Comparison of ENCODE assay signal across 12 cellular contexts in the genomic region with DNA sequence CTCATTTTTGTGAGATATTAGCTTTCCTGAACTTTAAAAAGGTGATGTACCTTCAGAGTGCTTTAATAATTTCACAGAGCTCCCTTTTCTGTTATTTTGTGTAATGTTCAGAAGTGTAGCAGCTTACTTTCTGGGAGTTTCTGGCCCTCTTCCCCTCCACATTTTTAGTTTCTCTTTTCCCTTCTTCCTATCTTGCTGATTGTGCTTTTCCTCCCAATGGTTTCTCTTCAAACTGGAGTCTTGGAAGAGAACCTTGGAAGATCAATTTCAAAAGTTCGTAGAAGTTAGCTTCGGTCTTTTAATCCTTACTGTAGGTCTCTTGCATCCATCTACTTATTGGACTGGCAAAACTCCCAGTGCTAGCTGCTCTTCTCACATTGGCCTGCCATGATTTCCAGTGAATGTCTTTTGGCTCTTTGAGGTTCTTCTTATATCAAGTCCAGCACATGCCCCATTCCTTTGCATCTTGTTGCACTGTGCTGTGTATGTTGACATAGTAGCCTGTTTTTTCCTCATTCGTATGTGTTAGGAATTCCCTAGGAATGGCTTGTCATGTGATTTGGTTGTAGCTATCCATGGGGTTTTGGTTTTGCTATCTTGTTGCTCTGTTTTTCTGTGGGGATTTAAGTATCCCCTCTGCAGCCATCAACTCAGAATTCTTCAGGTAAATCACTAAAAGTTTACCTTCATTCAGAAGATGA. TPM values are rescaled to one million over a fixed set of nuclear protein-coding genes. Genes with fewer than 3 reads are reported as not detected.
DNase-seq lines count a peak whose midpoint lies in the region; ATAC-seq, FAIRE-seq and TF ChIP-seq lines count a peak whose summit lies in the region.
"Had no signal": no experiment of that assay in that cellular context is flagged by ENCODE, and none has a peak within 500 bp of the region (broad histone marks: within the 10 kb centered on the region; RNA-seq: fewer than 3 reads in every experiment).

No MANE protein-coding gene starts in this region.

- H3K9ac ChIP-seq in GM12878 (ENCODE audit: control insufficient read depth, insufficient read depth, low read length): no peak overlapping the region

- H4K20me1 ChIP-seq in GM23338 (replicated peaks; ENCODE audit: insufficient read depth): peaks cover 70% of the 10 kb centered on the region
- 0 out of 2 replicates have a peak, but pooled peaks cover 8% of the 10 kb centered on the region for H4K20me1 ChIP-seq in GM12878 (ENCODE audit: control insufficient read depth, insufficient read depth)

- H3K79me2 ChIP-seq in ACC112 (ENCODE audit: control insufficient read depth, insufficient read depth, low read length, unreplicated experiment) (peaks cover 94% of the 10 kb centered on the region), GM23338 (replicated peaks; ENCODE audit: insufficient read depth) (peaks cover 100% of the 10 kb centered on the region), GM12878 (ENCODE audit: control insufficient read depth, insufficient read depth, low read length) (peaks cover 95% of the 10 kb centered on the region)

- RAD21 ChIA-PET in GM12878 (lab: Charles Lee; ENCODE audit: unreplicated experiment): interaction anchor here (0.7 kb wide), 1 partner anchor 63 kb away, joined by 3 read pairs; no protein-coding TSS in a partner anchor

- TF ChIP-seq POLR2A in GM12878 (IDR thresholded peaks at IDR 0.05; ENCODE audit: low read depth, low read length) (no peak), right lobe of liver (IDR thresholded peaks at IDR 0.05) (no peak)

- peaks cover 39% of the 10 kb centered on the region for H3K4me1 Mint-ChIP-seq in GM23338

- peak overlapping the region; percentile 82 for H3K27ac Mint-ChIP-seq in GM23338

- DNase-seq in GM23338 (ENCODE audit: low spot score) (peak; percentile 8), GM12878 (ENCODE audit: low read depth, low spot score) (no peak), right lobe of liver (no peak), hypothalamus (lab: John Stamatoyannopoulos, UW) (no peak), posterior vena cava (ENCODE audit: low spot score) (no peak), germinal center (ENCODE audit: low spot score) (no peak)
- DNase-seq: NCI-H526 treated with DMSO at 0.1 percent for 48 hours, T-helper 9 cell had no signal

- CTCF ChIA-PET in GM12878 (lab: Yijun Ruan, JAX): interaction anchor here (1.5 to 2.6 kb wide), 4 partner anchors 10 to 63 kb away, joined by 3 to 6 read pairs (median 4); no protein-coding TSS in a partner anchor

- H3K9me2 ChIP-seq in GM23338 (ENCODE audit: insufficient read depth): no peaks in the 10 kb centered on the region

- no TSS peak for BruUV-seq in GM12878 (replicated peaks; lab: Mats Ljungman, UMichigan)

- H3K36me3 Mint-ChIP-seq in GM23338 (ENCODE audit: low read depth): peaks cover 15% of the 10 kb centered on the region; the same call in 2 of the 3 replicates

- WGBS in GM12878 (ENCODE audit: insufficient coverage, insufficient replicate concordance, low lambda C conversion rate, missing lambda C conversion rate): 98% methylated on average over 3 of the region's 3 CpGs
- WGBS in right lobe of liver (ENCODE audit: insufficient coverage, low coverage, low lambda C conversion rate, missing lambda C conversion rate): 59% methylated on average over 3 of the region's 3 CpGs

- no peak for TF ChIP-seq RAD21 in GM12878 (IDR thresholded peaks at IDR 0.05; ENCODE audit: insufficient read depth, low read depth, low read length)

- peaks cover 12% of the 10 kb centered on the region for H3K36me3 ChIP-seq in ACC112 (ENCODE audit: insufficient read depth, low read length)
- no peaks in the 10 kb centered on the region for H3K36me3 ChIP-seq in GM23338 (ENCODE audit: insufficient read depth)
- H3K36me3 ChIP-seq in GM12878 (ENCODE audit: control insufficient read depth in 2 of 2, insufficient read depth in 2 of 2, low read length in 1 of 2): peaks cover 2 to 24% of the 10 kb centered on the region in 2 experiments; a peak in 3 of 4 replicates
- H3K36me3 ChIP-seq in right lobe of liver: no peaks in the 10 kb centered on the region

- TF ChIP-seq CTCF in GM23338 (conservative IDR thresholded peaks at IDR 0.05; ENCODE audit: low read depth in 2 of 2) (no peak), GM12878 (IDR thresholded peaks at IDR 0.05 in 2 of 3, conservative IDR thresholded peaks at IDR 0.05 in 1 of 3; ENCODE audit: control insufficient read depth in 2 of 3, extremely low read depth in 1 of 3, insufficient read depth in 1 of 3, low read depth in 3 of 3, low read length in 3 of 3) (no peak), right lobe of liver (IDR thresholded peaks at IDR 0.05) (no peak)

- H3K9me3 ChIP-seq in GM12878 (replicated peaks; ENCODE audit: control insufficient read depth, insufficient read depth, low read length): no peaks in the 10 kb centered on the region; the same call in 2 of the 3 replicates
- H3K9me3 ChIP-seq in right lobe of liver: no peaks in the 10 kb centered on the region
- H3K9me3 ChIP-seq: MG63, suprapubic skin had no signal

- intact Hi-C loops in GM12878 (cut with micrococcal nuclease; ENCODE audit: unreplicated experiment): no loop called here
- intact Hi-C loops in right lobe of liver (cut with DNase I): no loop called here
- intact Hi-C loops in posterior vena cava (cut with DNase I): no loop called here

- ATAC-seq in GM23338 (no peak), GM12878 (peak; percentile 15; the same call in 2 of the 3 replicates), right lobe of liver (peak in 3 of 4 donors; percentile 17 to 43 (median 28)), HG02798 (IDR thresholded peaks at IDR 0.05; ENCODE audit: poor library complexity, unreplicated experiment) (no peak)

- POLR2A ChIA-PET in GM12878 (lab: Charles Lee): interaction anchor here (0.7 to 1.7 kb wide), 3 partner anchors 8 to 210 kb away, joined by 3 to 4 read pairs (median 4); a partner anchor contains a TSS

- no peaks in the 10 kb centered on the region for H3K9me3 Mint-ChIP-seq in GM23338

- H3K4me1 ChIP-seq in ACC112 (ENCODE audit: control insufficient read depth, insufficient read depth, low read length, unreplicated experiment): peaks cover 43% of the 10 kb centered on the region
- H3K4me1 ChIP-seq in GM23338 (ENCODE audit: insufficient read depth): peaks cover 32% of the 10 kb centered on the region
- H3K4me1 ChIP-seq in GM12878 (ENCODE audit: control insufficient read depth, insufficient read depth, low read length): no peaks in the 10 kb centered on the region
- peaks cover 0 to 60% (median 5%) of the 10 kb centered on the region in 4 donors for H3K4me1 ChIP-seq in right lobe of liver

- H3K4me3 ChIP-seq in ACC112 (ENCODE audit: low read depth, low read length) (peak overlapping the region; percentile 27; the same call in 1 of the 2 replicates), GM23338 (no peak overlapping the region), GM12878 (no peak overlapping the region), right lobe of liver (no peak overlapping the region)
- H3K4me3 ChIP-seq: MG63, suprapubic skin had no signal

- FAIRE-seq in GM12878 (lab: Jason Lieb, UNC): no peak

- H2AFZ ChIP-seq in ACC112 (ENCODE audit: low read length, unreplicated experiment): no peak overlapping the region
- H2AFZ ChIP-seq in GM23338: no peak overlapping the region
- H2AFZ ChIP-seq in GM12878 (ENCODE audit: control insufficient read depth, low read depth, low read length): no peak overlapping the region

- H3K4me2 ChIP-seq in GM23338: no peak overlapping the region
- peak overlapping the region; percentile 66; the same call in 1 of the 2 replicates for H3K4me2 ChIP-seq in GM12878 (ENCODE audit: control insufficient read depth, insufficient read depth)

- H3K27ac ChIP-seq in ACC112 (ENCODE audit: low read depth, low read length) (peak overlapping the region; percentile 20), GM23338 (ENCODE audit: low read depth) (no peak overlapping the region; the same call in 1 of the 2 replicates), GM12878 (ENCODE audit: control insufficient read depth, insufficient read depth) (no peak overlapping the region), right lobe of liver (no peak overlapping the region)
- H3K27ac ChIP-seq: suprapubic skin had no signal

- no peak overlapping the region for H3K4me3 Mint-ChIP-seq in GM23338

- H3K27me3 ChIP-seq in ACC112 (ENCODE audit: insufficient read depth, low read length) (no peaks in the 10 kb centered on the region), GM23338 (ENCODE audit: insufficient read depth) (no peaks in the 10 kb centered on the region), GM12878 (replicated peaks in 1 of 2; ENCODE audit: control insufficient read depth in 2 of 2, insufficient read depth in 2 of 2, low read length in 1 of 2) (no peaks in the 10 kb centered on the region), right lobe of liver (no peaks in the 10 kb centered on the region)
- H3K27me3 ChIP-seq: MG63, suprapubic skin had no signal

- H3K27me3 Mint-ChIP-seq in GM23338 (ENCODE audit: insufficient read depth, low read depth, poor library complexity): no peaks in the 10 kb centered on the region

- no peak for TF ChIP-seq EP300 in GM12878 (IDR thresholded peaks at IDR 0.05; ENCODE audit: borderline replicate concordance in 1 of 2, control insufficient read depth in 1 of 2, low read depth in 2 of 2, low read length in 2 of 2)

- H3F3A ChIP-seq in GM23338 (replicated peaks; ENCODE audit: low read depth): no peaks in the 10 kb centered on the region

- in situ Hi-C loops in GM12878 (cut with MboI): no loop called here

- SMC1A ChIA-PET in GM12878 (lab: Charles Lee; ENCODE audit: uncharacterized antibody, unreplicated experiment): interaction anchor here (0.7 to 1.3 kb wide), 4 partner anchors 9 to 35 kb away, joined by 3 to 5 read pairs (median 4); no protein-coding TSS in a partner anchor

RNA-seq across cellular contexts. Expression of a gene that starts 7.8 kb away (rescaled TPM):
- total RNA-seq in GM23338 (2014; rRNA removed; shearing (Covaris generic)): 46.5 and 48.1 TPM in 2 replicates
- 16.2 and 22.5 TPM in 2 replicates for polyA plus RNA-seq in GM23338 (2016; fragmentation: Nextera tagmentation; extraction: Ambion mirVana)
- 188 and 206 TPM in 2 replicates for total RNA-seq in GM12878 (2013; cell fraction: nucleolus; rRNA removed)
- total RNA-seq in GM12878 (2014; rRNA removed): 22.8 and 25.6 TPM in 2 replicates
- total RNA-seq in GM12878 (2014; rRNA removed; fragmentation: Illumina TruSeq; extraction: Trizol): 22.0 and 24.6 TPM in 2 replicates
- 21.5 and 23.5 TPM in 2 replicates for total RNA-seq in GM12878 (2021)
- 9.6 TPM for polyA plus RNA-seq in GM12878 (2011; ENCODE audit: low read depth)
- polyA plus RNA-seq in GM12878 (2011; rRNA removed): 23.6 and 33.2 TPM in 2 replicates
- 10.3 and 14.0 TPM in 2 replicates for polyA plus RNA-seq in GM12878 (2011; cell fraction: cytosol; rRNA removed)
- polyA plus RNA-seq in GM12878 (2011; cell fraction: nucleus; rRNA removed): 44.9 and 47.4 TPM in 2 replicates
- 11.0 and 12.4 TPM in 2 replicates for polyA plus RNA-seq in GM12878 (2012)
- polyA plus RNA-seq in GM12878 (2014; fragmentation: Illumina TruSeq; extraction: Trizol): 20.6 and 24.1 TPM in 2 replicates
- polyA plus RNA-seq in GM12878 (2014; fragmentation: Nextera tagmentation; extraction: Ambion mirVana): 1 to 10 TPM; 6.0 to 7.6 TPM
- polyA plus RNA-seq in GM12878 (2014; rRNA removed): 18.8 and 19.3 TPM in 2 replicates
- 10 to 100 TPM; 16.5 to 16.8 TPM for polyA plus RNA-seq in GM12878 (2016; fragmentation: Nextera tagmentation; extraction: Ambion mirVana)
- polyA minus RNA-seq in GM12878 (2011; rRNA and poly(A)+ RNA removed): 30.0 and 42.2 TPM in 2 replicates
- 5.6 and 13.8 TPM in 2 replicates for polyA minus RNA-seq in GM12878 (2011; cell fraction: cytosol; rRNA and poly(A)+ RNA removed)
- 79.7 and 88.0 TPM in 2 replicates for polyA minus RNA-seq in GM12878 (2011; cell fraction: nucleus; rRNA and poly(A)+ RNA removed)
- total RNA-seq in right lobe of liver: 10 to 100 TPM; 13.2 to 23.6 (median 17.5) TPM
- total RNA-seq in posterior vena cava: 10 to 100 TPM; 32.1 to 34.0 TPM

Comparison
In these comparisons a context has a peak if more than half of its experiments do, and no peak if none do; other contexts are left out.
1. ATAC-seq: peak in GM12878 (single experiment) and right lobe of liver (3 of 4); none in GM23338 (single experiment) and HG02798 (single experiment).